ENCODE assay signal across 8 cellular contexts in genomic region chr20:37346526-37347346, GRCh38. TPM values are rescaled to one million over a fixed set of nuclear protein-coding genes. Genes with fewer than 3 reads are reported as not detected.
DNase-seq lines count a peak whose midpoint lies in the region; ATAC-seq, FAIRE-seq and TF ChIP-seq lines count a peak whose summit lies in the region.

No MANE protein-coding gene starts in this region.

- no peak for TF ChIP-seq RAD21 in A549 (conservative IDR thresholded peaks at IDR 0.05 in 1 of 2, IDR thresholded peaks at IDR 0.05 in 1 of 2)

- TF ChIP-seq CTCF in A549 (IDR thresholded peaks at IDR 0.05) (no peak), HFF-Myc (IDR thresholded peaks at IDR 0.05; ENCODE audit: low read depth, low read length, missing control alignments) (no peak), coronary artery (IDR thresholded peaks at IDR 0.05) (no peak), mucosa of descending colon (IDR thresholded peaks at IDR 0.05) (no peak)

- TF ChIP-seq POLR2A in A549 (IDR thresholded peaks at IDR 0.05; ENCODE audit: low read length): no peak

- H3K4me3 ChIP-seq in A549: peak overlapping the region; percentile 89
- peak overlapping the region; percentile 59 for H3K4me3 ChIP-seq in HFF-Myc (replicated peaks; ENCODE audit: low read depth, low read length)
- peak overlapping the region; percentile 96 for H3K4me3 ChIP-seq in coronary artery
- peak overlapping the region; percentile 46 for H3K4me3 ChIP-seq in mucosa of descending colon

- H3K27ac ChIP-seq in A549: peak overlapping the region; percentile 99 to 100
- peak overlapping the region; percentile 77 to 89 for H3K27ac ChIP-seq in coronary artery

- no peak for DNase-seq in A549 (ENCODE audit: low read depth in 1 of 2, low spot score in 1 of 2)
- DNase-seq in HFF-Myc (ENCODE audit: extremely low read depth, low read depth): no peak
- DNase-seq in coronary artery (ENCODE audit: low spot score): peak; percentile 60
- no peak for DNase-seq in mucosa of descending colon
- no peak for DNase-seq in GM19238 (ENCODE audit: insufficient read length, low spot score)

- POLR2A ChIA-PET in A549 (lab: Yijun Ruan, JAX): interaction anchor here (2.7 kb wide), 1 partner anchor 32 kb away, joined by 23 read pairs; no protein-coding TSS in a partner anchor

- H3K4me2 ChIP-seq in A549: peak overlapping the region; percentile 93

- intact Hi-C loops in mucosa of descending colon (cut with DNase I, micrococcal nuclease): no loop called here

- ATAC-seq in A549 (no peak), mucosa of descending colon (no peak), GM21723 (IDR thresholded peaks at IDR 0.05; ENCODE audit: unreplicated experiment) (no peak), HG02973 (IDR thresholded peaks at IDR 0.05; ENCODE audit: unreplicated experiment) (no peak), HG02610 (IDR thresholded peaks at IDR 0.05; ENCODE audit: unreplicated experiment) (no peak)

- 11% methylated on average over 3 of the region's 22 CpGs for WGBS in A549 (ENCODE audit: missing lambda C conversion rate)

- H3K4me1 ChIP-seq in A549 (peaks cover 80% of the 10 kb centered on the region), mucosa of descending colon (ENCODE audit: low read depth) (peaks cover 24% of the 10 kb centered on the region)

- no peak for FAIRE-seq in A549 (lab: Jason Lieb, UNC)

- H3K9me3 ChIP-seq in A549: no peaks in the 10 kb centered on the region
- H3K9me3 ChIP-seq in mucosa of descending colon: no peaks in the 10 kb centered on the region

- no peak for TF ChIP-seq EP300 in A549 (IDR thresholded peaks at IDR 0.05)

- CTCF ChIA-PET in A549 (lab: Yijun Ruan, JAX): interaction anchor here (1.7 to 3.8 kb wide), 4 partner anchors 38 to 66 kb away, joined by 3 to 28 read pairs (median 12); no protein-coding TSS in a partner anchor

- no peaks in the 10 kb centered on the region for H3K36me3 ChIP-seq in mucosa of descending colon (ENCODE audit: low read depth)

TF ChIP-seq in A549, 52 proteins besides CTCF, POLR2A, EP300 and RAD21:
- TF ChIP-seq HOXA7 (CRISPR knock-in tag; IDR thresholded peaks at IDR 0.05) (no peak), ZFP36 (IDR thresholded peaks at IDR 0.05; ENCODE audit: borderline replicate concordance, partially characterized antibody) (peak; percentile 62)

RNA-seq across cellular contexts. Expression of gene SRC, which starts 0.8 kb away (rescaled TPM):
- polyA plus RNA-seq in A549 (2011; rRNA removed) (154 and 212 TPM in 2 replicates), A549 (2017; fragmentation: RNase III; extraction: RNeasy Plus Mini Kit Qiagen cat#74134 plus additional on column Dnase treatment) (133 to 139 TPM (median 134 TPM) in 3 replicates)
- 122 and 170 TPM in 2 replicates for polyA plus RNA-seq in A549 (2012; cell fraction: cytosol; rRNA removed)
- polyA plus RNA-seq in A549 (2012; cell fraction: nucleus; rRNA removed): 500 and 511 TPM in 2 replicates
- polyA minus RNA-seq in A549 (2011; rRNA and poly(A)+ RNA removed): 278 and 313 TPM in 2 replicates
- 100 to 1,000 TPM; 111 to 155 (median 132) TPM for total RNA-seq in mucosa of descending colon

RNA-seq across cellular contexts. Expression of gene MANBAL, which starts 57.3 kb away (rescaled TPM):
- polyA plus RNA-seq in A549 (2011; rRNA removed) (104 and 131 TPM in 2 replicates), A549 (2017; fragmentation: RNase III; extraction: RNeasy Plus Mini Kit Qiagen cat#74134 plus additional on column Dnase treatment) (95.3 to 102 TPM (median 95.9 TPM) in 3 replicates)
- 150 and 172 TPM in 2 replicates for polyA plus RNA-seq in A549 (2012; cell fraction: cytosol; rRNA removed)
- polyA plus RNA-seq in A549 (2012; cell fraction: nucleus; rRNA removed): 85.9 and 115 TPM in 2 replicates
- 75.9 and 80.4 TPM in 2 replicates for polyA minus RNA-seq in A549 (2011; rRNA and poly(A)+ RNA removed)
- 10 to 100 TPM; 38.3 to 49.2 (median 43.2) TPM for total RNA-seq in mucosa of descending colon

Comparison
In these comparisons a context has a peak if more than half of its experiments do, and no peak if none do; other contexts are left out.
1. H3K4me3 ChIP-seq: peak in every context shown above with its lines; median percentile 96 in coronary artery; 89 in A549; 59 in HFF-Myc; 46 in mucosa of descending colon.